In the genomic region with DNA sequence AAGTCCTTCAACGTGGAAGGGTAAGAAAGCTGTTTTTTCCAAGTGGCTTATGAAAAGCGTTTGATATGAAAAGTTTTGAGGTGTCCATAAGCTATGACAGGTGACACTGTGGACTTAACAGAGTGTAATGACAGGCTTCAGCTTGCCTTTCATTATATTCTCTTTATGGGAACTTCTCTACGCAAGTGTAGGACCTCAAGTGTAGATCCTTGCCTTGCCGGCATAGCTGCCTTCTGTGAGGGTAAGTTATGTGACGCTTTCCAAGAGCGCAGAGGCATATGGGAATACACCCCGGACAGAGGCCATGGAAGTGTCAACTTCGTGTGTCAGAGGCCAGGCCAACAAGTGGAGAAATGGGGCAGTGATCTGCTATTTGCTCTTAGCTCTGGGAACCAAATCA, we compare ENCODE assay signal across 20 cellular contexts.
DNase-seq lines count a peak whose midpoint lies in the region; ATAC-seq, FAIRE-seq and TF ChIP-seq lines count a peak whose summit lies in the region.
"Had no signal": no experiment of that assay in that cellular context is flagged by ENCODE, and none has a peak within 500 bp of the region (broad histone marks: within the 10 kb centered on the region; RNA-seq: fewer than 3 reads in every experiment).

No MANE protein-coding gene starts in this region.

- H3K36me3 Mint-ChIP-seq in activated CD4-positive, alpha-beta T cell treated with anti-CD3 and anti-CD28 coated beads, Interleukin-2, amount 10 ng/mL, durations not matched to agents 7 days and 5 days (ENCODE audit: low read depth) = peaks cover 53% of the 10 kb centered on the region
- H3K36me3 Mint-ChIP-seq in activated CD4-positive, alpha-beta T cell treated with anti-CD3 and anti-CD28 coated beads, Interleukin-2, amount 10 ng/mL, durations not matched to agents 24 days and 14 days (ENCODE audit: low read depth) = peaks cover 56% of the 10 kb centered on the region
- H3K36me3 Mint-ChIP-seq in stimulated activated effector memory CD8-positive, alpha-beta T cell treated with anti-CD3 and anti-CD28 coated beads, Interleukin-12 subunit alpha, Interleukin-12 subunit beta, amount 100 ng/mL, for 72 hours = peaks cover 87% of the 10 kb centered on the region

- CTCF ChIA-PET in activated CD4-positive, alpha-beta T cell treated with anti-CD3 and anti-CD28 coated beads, Interleukin-2, amount 10 ng/mL, durations not matched to agents 7 days and 5 days (lab: Charles Lee) = no interaction called here
- CTCF ChIA-PET in K562 (lab: Yijun Ruan, JAX; ENCODE audit: low intra/inter-chr PET ratio) = no interaction called here

- peaks cover 2% of the 10 kb centered on the region for H3K4me1 Mint-ChIP-seq in activated CD4-positive, alpha-beta T cell treated with anti-CD3 and anti-CD28 coated beads, Interleukin-2, amount 10 ng/mL, durations not matched to agents 7 days and 5 days
- no peaks in the 10 kb centered on the region for H3K4me1 Mint-ChIP-seq in activated CD4-positive, alpha-beta T cell treated with anti-CD3 and anti-CD28 coated beads, Interleukin-2, amount 10 ng/mL, durations not matched to agents 24 days and 14 days
- H3K4me1 Mint-ChIP-seq in stimulated activated effector memory CD8-positive, alpha-beta T cell treated with anti-CD3 and anti-CD28 coated beads, Interleukin-12 subunit alpha, Interleukin-12 subunit beta, amount 100 ng/mL, for 72 hours = peaks cover 5% of the 10 kb centered on the region

- no peak overlapping the region for H2AFZ ChIP-seq in K562 (ENCODE audit: low read depth, low read length)

- POLR2A ChIA-PET in activated CD4-positive, alpha-beta T cell treated with anti-CD3 and anti-CD28 coated beads, Interleukin-2, amount 10 ng/mL, durations not matched to agents 7 days and 5 days (lab: Charles Lee) = interaction anchor here (0.5 to 0.7 kb wide), 2 partner anchors 10 to 480 kb away, joined by 3 read pairs; no protein-coding TSS in a partner anchor
- POLR2A ChIA-PET in K562 (lab: Yijun Ruan, JAX) = interaction anchor here (0.6 to 2.3 kb wide), 5 partner anchors 10 to 85 kb away, joined by 3 to 9 read pairs (median 3); no protein-coding TSS in a partner anchor

- no peak for FAIRE-seq in K562 (lab: Jason Lieb, UNC)
- FAIRE-seq: A204.1, G401.6, GM12892, H54 had no signal

- peaks cover 72% of the 10 kb centered on the region for H3K36me3 ChIP-seq in K562 (ENCODE audit: control insufficient read depth, insufficient read depth, low read length)

- no peaks in the 10 kb centered on the region for H4K20me1 ChIP-seq in K562 (replicated peaks; ENCODE audit: control insufficient read depth, insufficient read depth, low read length)

- no peaks in the 10 kb centered on the region; a peak in 1 of 5 replicates for H3K27me3 ChIP-seq in K562 (ENCODE audit: control insufficient read depth in 2 of 2, insufficient read depth in 2 of 2, low read length in 2 of 2)

- H3K9me1 ChIP-seq in K562 (ENCODE audit: control insufficient read depth, insufficient read depth, low read length) = no peaks in the 10 kb centered on the region

- H3K4me2 ChIP-seq in K562 (ENCODE audit: insufficient read depth, low read length) = no peak overlapping the region

- WGBS in K562 (ENCODE audit: insufficient coverage, low coverage, missing lambda C conversion rate) = 91% methylated on average over 8 of the region's 8 CpGs

- H3K27ac Mint-ChIP-seq in activated CD4-positive, alpha-beta T cell treated with anti-CD3 and anti-CD28 coated beads, Interleukin-2, amount 10 ng/mL, durations not matched to agents 7 days and 5 days = peak overlapping the region; percentile 63
- H3K27ac Mint-ChIP-seq in activated CD4-positive, alpha-beta T cell treated with anti-CD3 and anti-CD28 coated beads, Interleukin-2, amount 10 ng/mL, durations not matched to agents 24 days and 14 days = no peak overlapping the region
- H3K27ac Mint-ChIP-seq in stimulated activated effector memory CD8-positive, alpha-beta T cell treated with anti-CD3 and anti-CD28 coated beads, Interleukin-12 subunit alpha, Interleukin-12 subunit beta, amount 100 ng/mL, for 72 hours = peak overlapping the region; percentile 29
- H3K27ac Mint-ChIP-seq: HFFc6 had no signal

- no peak for TF ChIP-seq POLR2A in K562 (conservative IDR thresholded peaks at IDR 0.05)

- no peaks in the 10 kb centered on the region for H3K27me3 Mint-ChIP-seq in activated CD4-positive, alpha-beta T cell treated with anti-CD3 and anti-CD28 coated beads, Interleukin-2, amount 10 ng/mL, durations not matched to agents 7 days and 5 days
- H3K27me3 Mint-ChIP-seq in activated CD4-positive, alpha-beta T cell treated with anti-CD3 and anti-CD28 coated beads, Interleukin-2, amount 10 ng/mL, durations not matched to agents 24 days and 14 days = no peaks in the 10 kb centered on the region

- intact Hi-C loops in activated CD4-positive, alpha-beta T cell treated with anti-CD3 and anti-CD28 coated beads, Interleukin-2, amount 10 ng/mL, durations not matched to agents 24 days and 14 days (cut with micrococcal nuclease) = no loop called here
- intact Hi-C loops in K562 (cut with micrococcal nuclease) = no loop called here

- no peak overlapping the region for H3K27ac ChIP-seq in K562 (ENCODE audit: extremely low read depth, low read depth, low read length)
- H3K27ac ChIP-seq: 22Rv1 had no signal

- TF ChIP-seq EP300 in K562 (IDR thresholded peaks at IDR 0.05; ENCODE audit: low read length) = no peak

- no peak; the same call in 2 of the 3 replicates for ATAC-seq in K562
- ATAC-seq in stimulated activated effector memory CD8-positive, alpha-beta T cell treated with anti-CD3 and anti-CD28 coated beads, Interleukin-12 subunit alpha, Interleukin-12 subunit beta, amount 100 ng/mL, for 72 hours = no peak
- ATAC-seq in left lobe of liver = no peak
- ATAC-seq: CD8-positive, alpha-beta T cell had no signal

- no peaks in the 10 kb centered on the region for H3K79me2 ChIP-seq in K562 (ENCODE audit: control insufficient read depth, insufficient read depth, low read length)

- H3K9ac ChIP-seq in K562 (ENCODE audit: insufficient read depth in 1 of 2, low read depth in 2 of 2, low read length in 2 of 2) = no peak overlapping the region

- H3K4me3 ChIP-seq in K562 = no peak overlapping the region
- H3K4me3 ChIP-seq: HAP-1 had no signal

- TF ChIP-seq CTCF in K562 (IDR thresholded peaks at IDR 0.05 in 2 of 3, conservative IDR thresholded peaks at IDR 0.05 in 1 of 3; ENCODE audit: insufficient read depth in 2 of 3, low read depth in 1 of 3, low read length in 3 of 3) = no peak

- BruUV-seq in K562 (replicated peaks; lab: Mats Ljungman, UMichigan) = no TSS peak

- in situ Hi-C loops in K562 (cut with MboI) = no loop called here

- no peak overlapping the region for H3K4me3 Mint-ChIP-seq in activated CD4-positive, alpha-beta T cell treated with anti-CD3 and anti-CD28 coated beads, Interleukin-2, amount 10 ng/mL, durations not matched to agents 7 days and 5 days
- H3K4me3 Mint-ChIP-seq in activated CD4-positive, alpha-beta T cell treated with anti-CD3 and anti-CD28 coated beads, Interleukin-2, amount 10 ng/mL, durations not matched to agents 24 days and 14 days = no peak overlapping the region
- no peak overlapping the region for H3K4me3 Mint-ChIP-seq in stimulated activated effector memory CD8-positive, alpha-beta T cell treated with anti-CD3 and anti-CD28 coated beads, Interleukin-12 subunit alpha, Interleukin-12 subunit beta, amount 100 ng/mL, for 72 hours
- H3K4me3 Mint-ChIP-seq: CD8-positive, alpha-beta T cell; HFFc6 had no signal

- DNase-seq in activated CD4-positive, alpha-beta T cell treated with anti-CD3 and anti-CD28 coated beads, Interleukin-2, amount 10 ng/mL, durations not matched to agents 7 days and 5 days = no peak
- no peak for DNase-seq in activated CD4-positive, alpha-beta T cell treated with anti-CD3 and anti-CD28 coated beads, Interleukin-2, amount 10 ng/mL, durations not matched to agents 24 days and 14 days
- no peak for DNase-seq in K562 (ENCODE audit: extremely low read depth in 1 of 4, low spot score in 3 of 4)
- DNase-seq in stimulated activated effector memory CD8-positive, alpha-beta T cell treated with anti-CD3 and anti-CD28 coated beads, Interleukin-12 subunit alpha, Interleukin-12 subunit beta, amount 100 ng/mL, for 72 hours (ENCODE audit: low spot score in 2 of 2) = peak in 1 of 2 donors; percentile 25
- no peak for DNase-seq in NCI-H2171 (lab: John Stamatoyannopoulos, UW)
- DNase-seq in left lobe of liver (ENCODE audit: low spot score) = no peak
- DNase-seq: AML-193; C1 segment of cervical spinal cord; Caco-2; CD8-positive, alpha-beta T cell; DMS153; DND-41; GOT3; HFFc6 had no signal

- TF ChIP-seq RAD21 in K562 (CRISPR knock-in tag; conservative IDR thresholded peaks at IDR 0.05 in 1 of 2, IDR thresholded peaks at IDR 0.05 in 1 of 2) = no peak

- H3K4me1 ChIP-seq in K562 (replicated peaks in 1 of 2; ENCODE audit: control insufficient read depth in 2 of 2, insufficient read depth in 2 of 2, low read length in 2 of 2) = no peaks in the 10 kb centered on the region
- H3K4me1 ChIP-seq: Caco-2, HAP-1 had no signal

- no peaks in the 10 kb centered on the region for H3K9me3 Mint-ChIP-seq in activated CD4-positive, alpha-beta T cell treated with anti-CD3 and anti-CD28 coated beads, Interleukin-2, amount 10 ng/mL, durations not matched to agents 7 days and 5 days
- no peaks in the 10 kb centered on the region for H3K9me3 Mint-ChIP-seq in activated CD4-positive, alpha-beta T cell treated with anti-CD3 and anti-CD28 coated beads, Interleukin-2, amount 10 ng/mL, durations not matched to agents 24 days and 14 days
- H3K9me3 Mint-ChIP-seq in stimulated activated effector memory CD8-positive, alpha-beta T cell treated with anti-CD3 and anti-CD28 coated beads, Interleukin-12 subunit alpha, Interleukin-12 subunit beta, amount 100 ng/mL, for 72 hours = no peaks in the 10 kb centered on the region
- H3K9me3 Mint-ChIP-seq: CD8-positive, alpha-beta T cell; HFFc6 had no signal

- H3K9me3 ChIP-seq in K562 (replicated peaks; ENCODE audit: control insufficient read depth, insufficient read depth, low read depth, low read length) = no peaks in the 10 kb centered on the region
- H3K9me3 ChIP-seq: Caco-2, HAP-1 had no signal

TF ChIP-seq in K562, 482 proteins besides CTCF, POLR2A, EP300 and RAD21:
- TF ChIP-seq POLR2AphosphoS2 (IDR thresholded peaks at IDR 0.05; ENCODE audit: low read length) = 0 out of 2 replicates have a peak, but pooled peaks have one; percentile 69
- TF ChIP-seq MXI1 (IDR thresholded peaks at IDR 0.05; ENCODE audit: low read depth, low read length) = no peak
